Comparison of ENCODE assay signal across 1 cellular context in the genomic region with DNA sequence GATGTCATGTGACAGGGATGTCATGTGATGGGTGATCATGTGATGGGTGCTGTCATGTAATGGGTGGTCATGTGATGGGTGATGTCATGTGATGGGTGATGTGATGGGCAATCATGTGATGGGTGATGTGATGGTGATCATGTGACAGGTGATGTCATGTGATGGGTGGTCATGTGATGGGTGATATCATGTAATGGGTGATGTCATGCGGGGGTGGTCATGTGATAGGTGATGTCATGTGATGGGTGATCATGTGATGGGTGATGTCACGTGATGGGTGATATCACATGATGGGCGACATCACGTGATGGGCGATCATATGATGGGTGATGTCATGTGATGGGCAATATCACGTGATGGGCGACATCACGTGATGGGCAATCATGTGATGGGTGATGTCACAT.
TF ChIP-seq lines count a peak whose summit lies in the region.

No MANE protein-coding gene starts in this region.

TF ChIP-seq in HEK293, 187 proteins besides CTCF, POLR2A, EP300 and RAD21 (continued from another document and continues in another):
- TF ChIP-seq ZNF175 (tag by site-specific recombination; IDR thresholded peaks at IDR 0.05): no peak
- no peak for TF ChIP-seq ZNF768 (tag by site-specific recombination; IDR thresholded peaks at IDR 0.05)
- TF ChIP-seq ZNF555 (tag by site-specific recombination; conservative IDR thresholded peaks at IDR 0.05): no peak
- TF ChIP-seq ZNF701 (tag by site-specific recombination; IDR thresholded peaks at IDR 0.05): 0 out of 2 replicates have a peak, but pooled peaks have one; percentile 7
- TF ChIP-seq, protein P1, sequence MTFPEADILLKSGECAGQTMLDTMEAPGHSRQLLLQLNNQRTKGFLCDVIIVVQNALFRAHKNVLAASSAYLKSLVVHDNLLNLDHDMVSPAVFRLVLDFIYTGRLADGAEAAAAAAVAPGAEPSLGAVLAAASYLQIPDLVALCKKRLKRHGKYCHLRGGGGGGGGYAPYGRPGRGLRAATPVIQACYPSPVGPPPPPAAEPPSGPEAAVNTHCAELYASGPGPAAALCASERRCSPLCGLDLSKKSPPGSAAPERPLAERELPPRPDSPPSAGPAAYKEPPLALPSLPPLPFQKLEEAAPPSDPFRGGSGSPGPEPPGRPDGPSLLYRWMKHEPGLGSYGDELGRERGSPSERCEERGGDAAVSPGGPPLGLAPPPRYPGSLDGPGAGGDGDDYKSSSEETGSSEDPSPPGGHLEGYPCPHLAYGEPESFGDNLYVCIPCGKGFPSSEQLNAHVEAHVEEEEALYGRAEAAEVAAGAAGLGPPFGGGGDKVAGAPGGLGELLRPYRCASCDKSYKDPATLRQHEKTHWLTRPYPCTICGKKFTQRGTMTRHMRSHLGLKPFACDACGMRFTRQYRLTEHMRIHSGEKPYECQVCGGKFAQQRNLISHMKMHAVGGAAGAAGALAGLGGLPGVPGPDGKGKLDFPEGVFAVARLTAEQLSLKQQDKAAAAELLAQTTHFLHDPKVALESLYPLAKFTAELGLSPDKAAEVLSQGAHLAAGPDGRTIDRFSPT (tag by site-specific recombination; IDR thresholded peaks at IDR 0.05): peak; percentile 81
- TF ChIP-seq ZNF501 (tag by site-specific recombination; IDR thresholded peaks at IDR 0.05): 0 out of 2 replicates have a peak, but pooled peaks have one; percentile 35
- no peak for TF ChIP-seq ZNF830 (tag by site-specific recombination; IDR thresholded peaks at IDR 0.05; ENCODE audit: low read depth)
- TF ChIP-seq ZNF121 (tag by site-specific recombination; IDR thresholded peaks at IDR 0.05): no peak
- TF ChIP-seq, protein P2, sequence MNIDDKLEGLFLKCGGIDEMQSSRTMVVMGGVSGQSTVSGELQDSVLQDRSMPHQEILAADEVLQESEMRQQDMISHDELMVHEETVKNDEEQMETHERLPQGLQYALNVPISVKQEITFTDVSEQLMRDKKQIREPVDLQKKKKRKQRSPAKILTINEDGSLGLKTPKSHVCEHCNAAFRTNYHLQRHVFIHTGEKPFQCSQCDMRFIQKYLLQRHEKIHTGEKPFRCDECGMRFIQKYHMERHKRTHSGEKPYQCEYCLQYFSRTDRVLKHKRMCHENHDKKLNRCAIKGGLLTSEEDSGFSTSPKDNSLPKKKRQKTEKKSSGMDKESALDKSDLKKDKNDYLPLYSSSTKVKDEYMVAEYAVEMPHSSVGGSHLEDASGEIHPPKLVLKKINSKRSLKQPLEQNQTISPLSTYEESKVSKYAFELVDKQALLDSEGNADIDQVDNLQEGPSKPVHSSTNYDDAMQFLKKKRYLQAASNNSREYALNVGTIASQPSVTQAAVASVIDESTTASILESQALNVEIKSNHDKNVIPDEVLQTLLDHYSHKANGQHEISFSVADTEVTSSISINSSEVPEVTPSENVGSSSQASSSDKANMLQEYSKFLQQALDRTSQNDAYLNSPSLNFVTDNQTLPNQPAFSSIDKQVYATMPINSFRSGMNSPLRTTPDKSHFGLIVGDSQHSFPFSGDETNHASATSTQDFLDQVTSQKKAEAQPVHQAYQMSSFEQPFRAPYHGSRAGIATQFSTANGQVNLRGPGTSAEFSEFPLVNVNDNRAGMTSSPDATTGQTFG (tag by site-specific recombination; IDR thresholded peaks at IDR 0.05; ENCODE audit: borderline replicate concordance): peak; percentile 99
- no peak for TF ChIP-seq HOXD13 (CRISPR knock-in tag; IDR thresholded peaks at IDR 0.05; ENCODE audit: borderline replicate concordance)
- TF ChIP-seq ZNF624 (tag by site-specific recombination; IDR thresholded peaks at IDR 0.05): no peak
- TF ChIP-seq GFI1B (tag by site-specific recombination; IDR thresholded peaks at IDR 0.05): no peak; the same call in 1 of the 2 replicates
- peak; percentile 32 for TF ChIP-seq ZNF623 (tag by site-specific recombination; IDR thresholded peaks at IDR 0.05)
- TF ChIP-seq ZNF133 (tag by site-specific recombination; IDR thresholded peaks at IDR 0.05): peak; percentile 34; the same call in 1 of the 2 replicates
- no peak; the same call in 1 of the 2 replicates for TF ChIP-seq ZBTB20 (tag by site-specific recombination; IDR thresholded peaks at IDR 0.05)
- TF ChIP-seq, protein P3, sequence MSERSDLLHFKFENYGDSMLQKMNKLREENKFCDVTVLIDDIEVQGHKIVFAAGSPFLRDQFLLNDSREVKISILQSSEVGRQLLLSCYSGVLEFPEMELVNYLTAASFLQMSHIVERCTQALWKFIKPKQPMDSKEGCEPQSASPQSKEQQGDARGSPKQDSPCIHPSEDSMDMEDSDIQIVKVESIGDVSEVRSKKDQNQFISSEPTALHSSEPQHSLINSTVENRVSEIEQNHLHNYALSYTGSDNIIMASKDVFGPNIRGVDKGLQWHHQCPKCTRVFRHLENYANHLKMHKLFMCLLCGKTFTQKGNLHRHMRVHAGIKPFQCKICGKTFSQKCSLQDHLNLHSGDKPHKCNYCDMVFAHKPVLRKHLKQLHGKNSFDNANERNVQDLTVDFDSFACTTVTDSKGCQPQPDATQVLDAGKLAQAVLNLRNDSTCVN (tag by site-specific recombination; optimal IDR thresholded peaks at IDR 0.05): peak; percentile 13
- TF ChIP-seq, protein P4, sequence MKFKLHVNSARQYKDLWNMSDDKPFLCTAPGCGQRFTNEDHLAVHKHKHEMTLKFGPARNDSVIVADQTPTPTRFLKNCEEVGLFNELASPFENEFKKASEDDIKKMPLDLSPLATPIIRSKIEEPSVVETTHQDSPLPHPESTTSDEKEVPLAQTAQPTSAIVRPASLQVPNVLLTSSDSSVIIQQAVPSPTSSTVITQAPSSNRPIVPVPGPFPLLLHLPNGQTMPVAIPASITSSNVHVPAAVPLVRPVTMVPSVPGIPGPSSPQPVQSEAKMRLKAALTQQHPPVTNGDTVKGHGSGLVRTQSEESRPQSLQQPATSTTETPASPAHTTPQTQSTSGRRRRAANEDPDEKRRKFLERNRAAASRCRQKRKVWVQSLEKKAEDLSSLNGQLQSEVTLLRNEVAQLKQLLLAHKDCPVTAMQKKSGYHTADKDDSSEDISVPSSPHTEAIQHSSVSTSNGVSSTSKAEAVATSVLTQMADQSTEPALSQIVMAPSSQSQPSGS (tag by site-specific recombination; IDR thresholded peaks at IDR 0.05; ENCODE audit: low read depth): peak; percentile 97
- TF ChIP-seq REPIN1 (tag by site-specific recombination; IDR thresholded peaks at IDR 0.05; ENCODE audit: low read depth): no peak
- TF ChIP-seq ZNF837 (tag by site-specific recombination; IDR thresholded peaks at IDR 0.05): no peak
- TF ChIP-seq ZNF169 (tag by site-specific recombination; IDR thresholded peaks at IDR 0.05): peak; percentile 79
- no peak for TF ChIP-seq ZNF266 (tag by site-specific recombination; IDR thresholded peaks at IDR 0.05; ENCODE audit: low read depth)
- TF ChIP-seq ZNF221 (tag by site-specific recombination; IDR thresholded peaks at IDR 0.05; ENCODE audit: borderline replicate concordance): no peak
- peak; percentile 9; the same call in 1 of the 2 replicates for TF ChIP-seq KLF7 (tag by site-specific recombination; IDR thresholded peaks at IDR 0.05; ENCODE audit: borderline replicate concordance)
- peak; percentile 11; the same call in 1 of the 2 replicates for TF ChIP-seq ZNF785 (tag by site-specific recombination; IDR thresholded peaks at IDR 0.05)
- no peak for TF ChIP-seq ZNF530 (tag by site-specific recombination; IDR thresholded peaks at IDR 0.05; ENCODE audit: low read depth)
- no peak; the same call in 1 of the 2 replicates for TF ChIP-seq ZNF112 (tag by site-specific recombination; IDR thresholded peaks at IDR 0.05)
- TF ChIP-seq ZNF629 (tag by site-specific recombination; IDR thresholded peaks at IDR 0.05): peak; percentile 62
- TF ChIP-seq ZNF202 (tag by site-specific recombination; IDR thresholded peaks at IDR 0.05; ENCODE audit: borderline replicate concordance): 0 out of 2 replicates have a peak, but pooled peaks have one; percentile 23
- peak; percentile 48; the same call in 1 of the 2 replicates for TF ChIP-seq ZNF23 (tag by site-specific recombination; IDR thresholded peaks at IDR 0.05; ENCODE audit: borderline replicate concordance)
- peak; percentile 45; the same call in 1 of the 2 replicates for TF ChIP-seq BCL6B (tag by site-specific recombination; IDR thresholded peaks at IDR 0.05)
- peak; percentile 62; the same call in 1 of the 2 replicates for TF ChIP-seq SCRT2 (tag by site-specific recombination; IDR thresholded peaks at IDR 0.05)
- TF ChIP-seq KLF1 (tag by site-specific recombination; IDR thresholded peaks at IDR 0.05): no peak; the same call in 1 of the 2 replicates
- peak; percentile 35; the same call in 1 of the 2 replicates for TF ChIP-seq AEBP2 (tag by site-specific recombination; IDR thresholded peaks at IDR 0.05; ENCODE audit: borderline replicate concordance)
- no peak for TF ChIP-seq SCRT1 (tag by site-specific recombination; IDR thresholded peaks at IDR 0.05; ENCODE audit: borderline replicate concordance)
- TF ChIP-seq, protein P5, sequence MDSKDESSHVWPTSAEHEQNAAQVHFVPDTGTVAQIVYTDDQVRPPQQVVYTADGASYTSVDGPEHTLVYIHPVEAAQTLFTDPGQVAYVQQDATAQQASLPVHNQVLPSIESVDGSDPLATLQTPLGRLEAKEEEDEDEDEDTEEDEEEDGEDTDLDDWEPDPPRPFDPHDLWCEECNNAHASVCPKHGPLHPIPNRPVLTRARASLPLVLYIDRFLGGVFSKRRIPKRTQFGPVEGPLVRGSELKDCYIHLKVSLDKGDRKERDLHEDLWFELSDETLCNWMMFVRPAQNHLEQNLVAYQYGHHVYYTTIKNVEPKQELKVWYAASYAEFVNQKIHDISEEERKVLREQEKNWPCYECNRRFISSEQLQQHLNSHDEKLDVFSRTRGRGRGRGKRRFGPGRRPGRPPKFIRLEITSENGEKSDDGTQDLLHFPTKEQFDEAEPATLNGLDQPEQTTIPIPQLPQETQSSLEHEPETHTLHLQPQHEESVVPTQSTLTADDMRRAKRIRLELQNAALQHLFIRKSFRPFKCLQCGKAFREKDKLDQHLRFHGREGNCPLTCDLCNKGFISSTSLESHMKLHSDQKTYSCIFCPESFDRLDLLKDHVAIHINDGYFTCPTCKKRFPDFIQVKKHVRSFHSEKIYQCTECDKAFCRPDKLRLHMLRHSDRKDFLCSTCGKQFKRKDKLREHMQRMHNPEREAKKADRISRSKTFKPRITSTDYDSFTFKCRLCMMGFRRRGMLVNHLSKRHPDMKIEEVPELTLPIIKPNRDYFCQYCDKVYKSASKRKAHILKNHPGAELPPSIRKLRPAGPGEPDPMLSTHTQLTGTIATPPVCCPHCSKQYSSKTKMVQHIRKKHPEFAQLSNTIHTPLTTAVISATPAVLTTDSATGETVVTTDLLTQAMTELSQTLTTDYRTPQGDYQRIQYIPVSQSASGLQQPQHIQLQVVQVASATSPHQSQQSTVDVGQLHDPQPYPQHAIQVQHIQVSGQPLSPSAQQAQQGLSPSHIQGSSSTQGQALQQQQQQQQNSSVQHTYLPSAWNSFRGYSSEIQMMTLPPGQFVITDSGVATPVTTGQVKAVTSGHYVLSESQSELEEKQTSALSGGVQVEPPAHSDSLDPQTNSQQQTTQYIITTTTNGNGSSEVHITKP (tag by site-specific recombination; IDR thresholded peaks at IDR 0.05): no peak
- TF ChIP-seq ZNF560 (tag by site-specific recombination; IDR thresholded peaks at IDR 0.05; ENCODE audit: borderline replicate concordance): no peak
- TF ChIP-seq FEZF1 (tag by site-specific recombination; IDR thresholded peaks at IDR 0.05): no peak
- TF ChIP-seq ZEB2 (tag by site-specific recombination; IDR thresholded peaks at IDR 0.05): peak; percentile 21; the same call in 1 of the 2 replicates
- TF ChIP-seq, protein P6, sequence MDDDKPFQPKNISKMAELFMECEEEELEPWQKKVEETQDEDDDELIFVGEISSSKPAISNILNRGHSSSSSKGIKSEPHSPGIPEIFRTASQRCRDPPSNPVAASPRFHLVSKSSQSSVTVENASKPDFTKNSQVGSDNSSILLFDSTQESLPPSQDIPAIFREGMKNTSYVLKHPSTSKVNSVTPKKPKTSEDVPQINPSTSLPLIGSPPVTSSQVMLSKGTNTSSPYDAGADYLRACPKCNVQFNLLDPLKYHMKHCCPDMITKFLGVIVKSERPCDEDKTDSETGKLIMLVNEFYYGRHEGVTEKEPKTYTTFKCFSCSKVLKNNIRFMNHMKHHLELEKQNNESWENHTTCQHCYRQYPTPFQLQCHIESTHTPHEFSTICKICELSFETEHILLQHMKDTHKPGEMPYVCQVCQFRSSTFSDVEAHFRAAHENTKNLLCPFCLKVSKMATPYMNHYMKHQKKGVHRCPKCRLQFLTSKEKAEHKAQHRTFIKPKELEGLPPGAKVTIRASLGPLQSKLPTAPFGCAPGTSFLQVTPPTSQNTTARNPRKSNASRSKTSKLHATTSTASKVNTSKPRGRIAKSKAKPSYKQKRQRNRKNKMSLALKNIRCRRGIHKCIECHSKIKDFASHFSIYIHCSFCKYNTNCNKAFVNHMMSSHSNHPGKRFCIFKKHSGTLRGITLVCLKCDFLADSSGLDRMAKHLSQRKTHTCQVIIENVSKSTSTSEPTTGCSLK (tag by site-specific recombination; IDR thresholded peaks at IDR 0.05): no peak
- peak; percentile 91; the same call in 1 of the 2 replicates for TF ChIP-seq ZBTB7A (tag by site-specific recombination; IDR thresholded peaks at IDR 0.05; ENCODE audit: low read depth)
